In the genomic region with DNA sequence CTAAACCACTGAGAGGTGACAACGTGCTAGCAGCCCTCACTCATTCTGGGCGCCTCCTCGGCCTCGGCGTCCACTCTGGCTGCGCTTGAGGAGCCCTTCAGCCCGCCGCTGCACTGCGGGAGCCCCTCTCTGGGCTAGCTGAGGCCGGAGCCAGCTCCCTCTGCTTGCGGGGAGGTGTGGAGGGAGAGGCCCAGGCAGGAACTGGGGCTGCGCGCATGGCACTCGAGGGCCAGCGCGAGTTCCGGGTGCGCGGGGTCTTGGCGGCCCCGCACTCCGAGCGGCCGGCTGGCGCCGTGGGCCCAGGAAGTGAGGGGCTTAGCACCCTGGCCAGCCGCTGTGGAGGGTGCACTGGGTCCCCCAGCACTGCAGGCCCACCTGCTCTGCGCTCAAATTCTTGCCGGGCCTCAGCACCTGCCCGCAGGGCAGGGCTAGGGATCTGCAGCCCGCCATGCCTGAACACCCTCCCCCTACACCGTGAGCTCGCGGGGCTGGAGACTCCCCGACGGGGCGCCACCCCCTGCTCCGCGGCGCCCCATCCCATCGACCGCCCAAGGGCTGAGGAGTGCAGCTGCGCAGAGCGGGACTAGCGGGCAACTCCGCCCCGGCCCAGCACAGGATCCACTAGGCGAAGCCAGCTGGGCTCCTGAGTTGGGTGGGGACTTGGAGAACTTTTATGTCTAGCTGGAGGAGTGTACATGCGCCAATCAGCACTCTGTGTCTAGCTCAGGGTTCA, we compare ENCODE assay signal across 1 cellular context.
TF ChIP-seq lines count a peak whose summit lies in the region.

No MANE protein-coding gene starts in this region.

TF ChIP-seq in A549, 52 proteins besides CTCF, POLR2A, EP300 and RAD21 (continued from another document):
- TF ChIP-seq, protein P1, sequence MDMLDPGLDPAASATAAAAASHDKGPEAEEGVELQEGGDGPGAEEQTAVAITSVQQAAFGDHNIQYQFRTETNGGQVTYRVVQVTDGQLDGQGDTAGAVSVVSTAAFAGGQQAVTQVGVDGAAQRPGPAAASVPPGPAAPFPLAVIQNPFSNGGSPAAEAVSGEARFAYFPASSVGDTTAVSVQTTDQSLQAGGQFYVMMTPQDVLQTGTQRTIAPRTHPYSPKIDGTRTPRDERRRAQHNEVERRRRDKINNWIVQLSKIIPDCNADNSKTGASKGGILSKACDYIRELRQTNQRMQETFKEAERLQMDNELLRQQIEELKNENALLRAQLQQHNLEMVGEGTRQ (IDR thresholded peaks at IDR 0.05) = no peak
- TF ChIP-seq HDAC2 (IDR thresholded peaks at IDR 0.05) = no peak
